22 cellular contexts compared by ENCODE assay signal in genomic region chr12:68578765-68579164, GRCh38. TPM values are rescaled to one million over a fixed set of nuclear protein-coding genes. Genes with fewer than 3 reads are reported as not detected.
DNase-seq lines count a peak whose midpoint lies in the region; ATAC-seq, FAIRE-seq and TF ChIP-seq lines count a peak whose summit lies in the region.
"Had no signal": no experiment of that assay in that cellular context is flagged by ENCODE, and none has a peak within 500 bp of the region (broad histone marks: within the 10 kb centered on the region; RNA-seq: fewer than 3 reads in every experiment).

No MANE protein-coding gene starts in this region.

- H3K4me3 ChIP-seq in CD8-positive, alpha-beta T cell (ENCODE audit: low read depth, low read length): no peak overlapping the region
- H3K4me3 ChIP-seq in Loucy (ENCODE audit: low read length, poor library complexity, severe bottlenecking) (no peak overlapping the region), K562 (no peak overlapping the region), H7 (ENCODE audit: insufficient read depth, low read depth, low read length) (no peak overlapping the region)
- H3K4me3 ChIP-seq: A549, SJCRH30 had no signal

- H2AFZ ChIP-seq in Loucy (ENCODE audit: low read length): no peak overlapping the region
- no peak overlapping the region for H2AFZ ChIP-seq in K562 (ENCODE audit: low read depth, low read length)

- H3K4me3 Mint-ChIP-seq in activated T-cell treated with anti-CD3 and anti-CD28 coated beads, Interleukin-2, amount 50 U/mL, for 72 hours: peak overlapping the region; percentile 63 to 65
- peak overlapping the region; percentile 40 for H3K4me3 Mint-ChIP-seq in CD8-positive, alpha-beta T cell
- H3K4me3 Mint-ChIP-seq: B cell, CD14-positive monocyte, HFFc6 had no signal

- H3K4me2 ChIP-seq in Loucy (ENCODE audit: low read depth, low read length, poor library complexity, severe bottlenecking): peak overlapping the region; percentile 61
- no peak overlapping the region for H3K4me2 ChIP-seq in K562 (ENCODE audit: insufficient read depth, low read length)
- H3K4me2 ChIP-seq: A549 had no signal

- intact Hi-C loops in CD8-positive, alpha-beta T cell (cut with DNase I, micrococcal nuclease): loop anchor here in 1 of 2 experiments (5.0 kb wide), 1 partner anchor 34 kb away; the partner anchor contains the start of gene RAP1B
- intact Hi-C loops in K562 (cut with micrococcal nuclease): no loop called here

- H3K9ac ChIP-seq in Loucy (ENCODE audit: low read depth, low read length, poor library complexity, severe bottlenecking) (no peak overlapping the region), K562 (ENCODE audit: insufficient read depth in 1 of 2, low read depth in 2 of 2, low read length in 2 of 2) (no peak overlapping the region)

- TF ChIP-seq EP300 in K562 (IDR thresholded peaks at IDR 0.05; ENCODE audit: low read length): no peak

- no TSS peak for BruUV-seq in K562 (replicated peaks; lab: Mats Ljungman, UMichigan)

- POLR2A ChIA-PET in CD8-positive, alpha-beta T cell (lab: Charles Lee): interaction anchor here (0.8 to 3.2 kb wide), 8 partner anchors 8 to 50 kb away, joined by 3 to 20 read pairs (median 6); partner anchors contain the start of gene RAP1B
- POLR2A ChIA-PET in K562 (lab: Yijun Ruan, JAX): interaction anchor here (0.9 to 1.3 kb wide), 4 partner anchors 13 to 96 kb away, joined by 3 to 4 read pairs (median 3); no protein-coding TSS in a partner anchor

- DNase-seq in activated T-cell treated with anti-CD3 and anti-CD28 coated beads, Interleukin-2, amount 50 U/mL, for 72 hours: no peak
- DNase-seq in activated T-cell treated with anti-CD3 and anti-CD28 coated beads for 4 hours (no peak), K562 (ENCODE audit: extremely low read depth in 1 of 4, low spot score in 3 of 4) (no peak), NCI-H2081 (lab: John Stamatoyannopoulos, UW) (no peak), H7 (no peak)
- DNase-seq in CD8-positive, alpha-beta T cell: no peak
- DNase-seq: COR-L47, DMS79, HFFc6, Karpas-422, NCI-H1694, NCI-H2081 treated with DMSO at 0.1 percent for 48 hours, NCI-H2171 treated with DMSO at 0.1 percent for 48 hours, NCI-H524 treated with DMSO at 0.1 percent for 48 hours, SJCRH30 had no signal

- no peak for TF ChIP-seq CTCF in CD8-positive, alpha-beta T cell (IDR thresholded peaks at IDR 0.05)
- TF ChIP-seq CTCF in Loucy (conservative IDR thresholded peaks at IDR 0.05; ENCODE audit: low read length) (no peak), K562 (IDR thresholded peaks at IDR 0.05 in 2 of 3, conservative IDR thresholded peaks at IDR 0.05 in 1 of 3; ENCODE audit: insufficient read depth in 2 of 3, low read depth in 1 of 3, low read length in 3 of 3) (no peak)

- H3K27me3 Mint-ChIP-seq in activated T-cell treated with anti-CD3 and anti-CD28 coated beads, Interleukin-2, amount 50 U/mL, for 72 hours (ENCODE audit: low read depth): no peaks in the 10 kb centered on the region
- no peaks in the 10 kb centered on the region for H3K27me3 Mint-ChIP-seq in CD8-positive, alpha-beta T cell (ENCODE audit: low read depth)
- H3K27me3 Mint-ChIP-seq: B cell had no signal

- H3F3A ChIP-seq in Loucy (ENCODE audit: low read depth): no peaks in the 10 kb centered on the region

- WGBS in K562 (ENCODE audit: insufficient coverage, low coverage, missing lambda C conversion rate): 16% methylated on average over 6 of the region's 6 CpGs

- H3K9me3 Mint-ChIP-seq in activated T-cell treated with anti-CD3 and anti-CD28 coated beads, Interleukin-2, amount 50 U/mL, for 72 hours: no peaks in the 10 kb centered on the region
- no peaks in the 10 kb centered on the region for H3K9me3 Mint-ChIP-seq in CD8-positive, alpha-beta T cell
- H3K9me3 Mint-ChIP-seq: CD14-positive monocyte, HFFc6 had no signal

- H3K4me1 Mint-ChIP-seq in activated T-cell treated with anti-CD3 and anti-CD28 coated beads, Interleukin-2, amount 50 U/mL, for 72 hours (ENCODE audit: low read depth): peaks cover 24% of the 10 kb centered on the region
- H3K4me1 Mint-ChIP-seq in CD8-positive, alpha-beta T cell (ENCODE audit: low read depth): peaks cover 42% of the 10 kb centered on the region
- H3K4me1 Mint-ChIP-seq: B cell, CD14-positive monocyte had no signal

- CTCF ChIA-PET in CD8-positive, alpha-beta T cell (lab: Charles Lee): interaction anchor here (0.6 to 1.3 kb wide), 5 partner anchors 15 to 220 kb away, joined by 3 to 5 read pairs (median 3); no protein-coding TSS in a partner anchor
- CTCF ChIA-PET in K562 (lab: Yijun Ruan, JAX; ENCODE audit: low intra/inter-chr PET ratio): no interaction called here

- in situ Hi-C loops in K562 (cut with MboI): no loop called here

- no peaks in the 10 kb centered on the region for H3K79me2 ChIP-seq in Loucy (ENCODE audit: insufficient read depth, low read length)
- H3K79me2 ChIP-seq in K562 (ENCODE audit: control insufficient read depth, insufficient read depth, low read length): no peaks in the 10 kb centered on the region

- no peak for TF ChIP-seq POLR2A in K562 (conservative IDR thresholded peaks at IDR 0.05)

- ATAC-seq in activated T-cell treated with anti-CD3 and anti-CD28 coated beads, Interleukin-2, amount 50 U/mL, for 72 hours (replicated peaks in 1 of 2): no peak
- no peak for ATAC-seq in CD8-positive, alpha-beta T cell
- ATAC-seq in K562 (no peak), GM18498 (IDR thresholded peaks at IDR 0.05; ENCODE audit: unreplicated experiment) (no peak)
- ATAC-seq: A549 had no signal

- no peaks in the 10 kb centered on the region for H4K20me1 ChIP-seq in Loucy (ENCODE audit: insufficient read depth, low read length, poor library complexity, severe bottlenecking)
- no peaks in the 10 kb centered on the region for H4K20me1 ChIP-seq in K562 (replicated peaks; ENCODE audit: control insufficient read depth, insufficient read depth, low read length)

- H3K36me3 Mint-ChIP-seq in activated T-cell treated with anti-CD3 and anti-CD28 coated beads, Interleukin-2, amount 50 U/mL, for 72 hours (ENCODE audit: insufficient read depth in 2 of 2): no peaks in the 10 kb centered on the region
- H3K36me3 Mint-ChIP-seq in CD8-positive, alpha-beta T cell: no peaks in the 10 kb centered on the region
- H3K36me3 Mint-ChIP-seq: CD14-positive monocyte had no signal

- FAIRE-seq in K562 (lab: Jason Lieb, UNC): no peak
- FAIRE-seq: A549, H54, RCC 7860 had no signal

- no peaks in the 10 kb centered on the region for H3K36me3 ChIP-seq in CD8-positive, alpha-beta T cell (ENCODE audit: insufficient read depth, low read length)
- H3K36me3 ChIP-seq in Loucy (ENCODE audit: insufficient read depth, low read length) (no peaks in the 10 kb centered on the region), K562 (ENCODE audit: control insufficient read depth, insufficient read depth, low read length) (no peaks in the 10 kb centered on the region), H7 (replicated peaks; ENCODE audit: control insufficient read depth, insufficient read depth, low read length) (no peaks in the 10 kb centered on the region)
- H3K36me3 ChIP-seq: SJCRH30 had no signal

- peak overlapping the region; percentile 74 for H3K27ac Mint-ChIP-seq in activated T-cell treated with anti-CD3 and anti-CD28 coated beads, Interleukin-2, amount 50 U/mL, for 72 hours
- peak overlapping the region; percentile 88 for H3K27ac Mint-ChIP-seq in CD8-positive, alpha-beta T cell
- H3K27ac Mint-ChIP-seq: B cell, HFFc6 had no signal

- H3K27me3 ChIP-seq in CD8-positive, alpha-beta T cell (ENCODE audit: insufficient read depth, low read length): no peaks in the 10 kb centered on the region
- H3K27me3 ChIP-seq in Loucy (ENCODE audit: insufficient read depth, low read length, poor library complexity, severe bottlenecking) (no peaks in the 10 kb centered on the region), K562 (ENCODE audit: control insufficient read depth in 2 of 2, insufficient read depth in 2 of 2, low read length in 2 of 2) (peaks cover 5 to 7% of the 10 kb centered on the region in 2 experiments; a peak in 1 of 5 replicates), H7 (ENCODE audit: control insufficient read depth, insufficient read depth, low read length) (no peaks in the 10 kb centered on the region)
- H3K27me3 ChIP-seq: SJCRH30 had no signal

- TF ChIP-seq RAD21 in K562 (CRISPR knock-in tag; conservative IDR thresholded peaks at IDR 0.05 in 1 of 2, IDR thresholded peaks at IDR 0.05 in 1 of 2): no peak

- H3K9me3 ChIP-seq in CD8-positive, alpha-beta T cell (ENCODE audit: low read length): no peaks in the 10 kb centered on the region
- H3K9me3 ChIP-seq in Loucy (ENCODE audit: insufficient read depth, low read depth, low read length): no peaks in the 10 kb centered on the region
- H3K9me3 ChIP-seq in K562 (replicated peaks; ENCODE audit: control insufficient read depth, insufficient read depth, low read depth, low read length): no peaks in the 10 kb centered on the region
- H3K9me3 ChIP-seq: A549, SJCRH30 had no signal

- H3K9me1 ChIP-seq in K562 (ENCODE audit: control insufficient read depth, insufficient read depth, low read length): no peaks in the 10 kb centered on the region

- H3K27ac ChIP-seq in CD8-positive, alpha-beta T cell (ENCODE audit: low read depth, low read length): no peak overlapping the region
- no peak overlapping the region for H3K27ac ChIP-seq in K562 (ENCODE audit: extremely low read depth, low read depth, low read length)
- H3K27ac ChIP-seq: A549, SJCRH30 had no signal

- peaks cover 44% of the 10 kb centered on the region for H3K4me1 ChIP-seq in CD8-positive, alpha-beta T cell (ENCODE audit: insufficient read depth, low read length)
- H3K4me1 ChIP-seq in Loucy (ENCODE audit: insufficient read depth, low read length, poor library complexity, severe bottlenecking) (peaks cover 36% of the 10 kb centered on the region), K562 (replicated peaks in 1 of 2; ENCODE audit: control insufficient read depth in 2 of 2, insufficient read depth in 2 of 2, low read length in 2 of 2) (no peaks in the 10 kb centered on the region)
- H3K4me1 ChIP-seq: A549, SJCRH30 had no signal

- H3K9me2 ChIP-seq in Loucy (replicated peaks; ENCODE audit: low read depth, low read length): no peaks in the 10 kb centered on the region

RNA-seq across cellular contexts. Expression of gene RAP1B, which starts 31.9 kb away (rescaled TPM):
- total RNA-seq in activated T-cell treated with anti-CD3 and anti-CD28 coated beads, Interleukin-2, amount 50 U/mL, for 72 hours: 100 to 1,000 TPM; 162 to 209 TPM
- 100 to 1,000 TPM; 299 TPM for total RNA-seq in CD8-positive, alpha-beta T cell
- 72.2 and 246 TPM in 2 replicates for total RNA-seq in K562 (2011; cell fraction: chromatin; rRNA removed; ENCODE audit: low replicate concordance)
- total RNA-seq in K562 (2011; cell fraction: nucleolus; rRNA removed): 38.4 and 61.2 TPM in 2 replicates
- total RNA-seq in K562 (2011; cell fraction: nucleoplasm; rRNA removed): 122 and 262 TPM in 2 replicates
- total RNA-seq in K562 (2014; rRNA removed) (133 and 157 TPM in 2 replicates), K562 (2014; rRNA removed; fragmentation: Illumina TruSeq; extraction: Trizol) (169 and 201 TPM in 2 replicates), K562 (2015; rRNA removed; fragmentation: Illumina TruSeq; extraction: Trizol) (168 and 191 TPM in 2 replicates), K562 (2021) (160 and 170 TPM in 2 replicates)
- polyA plus RNA-seq in K562 (2011; rRNA removed) (184 and 309 TPM in 2 replicates), K562 (2014; fragmentation: Illumina TruSeq; extraction: Trizol) (263 and 309 TPM in 2 replicates), K562 (2014; fragmentation: Nextera tagmentation; extraction: Ambion mirVana) (100 to 1,000 TPM; 107 to 116 TPM), K562 (2014; rRNA removed) (212 and 213 TPM in 2 replicates)
- polyA plus RNA-seq in K562 (2011; cell fraction: cytosol; rRNA removed): 76.5 and 110 TPM in 2 replicates
- 47.8 and 69.1 TPM in 2 replicates for polyA plus RNA-seq in K562 (2011; cell fraction: nucleus; rRNA removed)
- polyA plus RNA-seq in K562 (2012): 168 and 212 TPM in 2 replicates
- polyA minus RNA-seq in K562 (2011; rRNA and poly(A)+ RNA removed): 175 and 226 TPM in 2 replicates
- polyA minus RNA-seq in K562 (2011; cell fraction: cytosol; rRNA and poly(A)+ RNA removed): 60.5 and 94.7 TPM in 2 replicates
- 33.7 and 49.9 TPM in 2 replicates for polyA minus RNA-seq in K562 (2011; cell fraction: nucleus; rRNA and poly(A)+ RNA removed)
- 89.3 and 103 TPM in 2 replicates for total RNA-seq in H7 (2014; rRNA removed; shearing (Covaris generic))
